In genomic region chr12:94186461-94187237, GRCh38 we compare ENCODE assay signal across 9 cellular contexts. TPM values are rescaled to one million over a fixed set of nuclear protein-coding genes. Genes with fewer than 3 reads are reported as not detected.
DNase-seq lines count a peak whose midpoint lies in the region; ATAC-seq and TF ChIP-seq lines count a peak whose summit lies in the region.
"Had no signal": no experiment of that assay in that cellular context is flagged by ENCODE, and none has a peak within 500 bp of the region (broad histone marks: within the 10 kb centered on the region; RNA-seq: fewer than 3 reads in every experiment).

No MANE protein-coding gene starts in this region.

- dilution Hi-C loops in mammary epithelial cell (cut with HindIII; ENCODE audit: low sequenced_read_pairs), result no loop called here

- no peaks in the 10 kb centered on the region for H3K27me3 Mint-ChIP-seq in T-cell

- no peak for ATAC-seq in GM21717 (IDR thresholded peaks at IDR 0.05; ENCODE audit: unreplicated experiment)
- ATAC-seq in T-cell (replicated peaks in 1 of 4), result no peak
- ATAC-seq: foreskin keratinocyte had no signal

- H4K20me1 ChIP-seq in mammary epithelial cell (ENCODE audit: insufficient read depth, low read length), result no peaks in the 10 kb centered on the region

- peaks cover 3% of the 10 kb centered on the region for H3K4me1 ChIP-seq in mammary epithelial cell (ENCODE audit: insufficient read depth, low read length)
- H3K4me1 ChIP-seq: foreskin keratinocyte had no signal

- H3K4me2 ChIP-seq in mammary epithelial cell (ENCODE audit: insufficient read depth, low read depth, low read length), result peak overlapping the region; percentile 57

- CTCF ChIA-PET in mammary epithelial cell (lab: Charles Lee; ENCODE audit: low non-redundant PET) (no interaction called here), T-cell (lab: Charles Lee) (no interaction called here)

- intact Hi-C loops in mammary epithelial cell (cut with micrococcal nuclease), result no loop called here

- no peak overlapping the region for H3K4me3 Mint-ChIP-seq in T-cell

- peak overlapping the region; percentile 23 for H2AFZ ChIP-seq in mammary epithelial cell (ENCODE audit: low read depth, low read length)

- H3K79me2 ChIP-seq in mammary epithelial cell (ENCODE audit: insufficient read depth, low read length), result no peaks in the 10 kb centered on the region

- no peaks in the 10 kb centered on the region for H3K36me3 ChIP-seq in mammary epithelial cell (ENCODE audit: insufficient read depth, low read length)

- TF ChIP-seq CTCF in mammary epithelial cell (conservative IDR thresholded peaks at IDR 0.05 in 1 of 2, IDR thresholded peaks at IDR 0.05 in 1 of 2; ENCODE audit: extremely low read depth in 1 of 2, insufficient read depth in 1 of 2, low read depth in 1 of 2, low read length in 2 of 2), result no peak

- DNase-seq in NCI-H1105 (lab: John Stamatoyannopoulos, UW), result peak; percentile 85
- no peak for DNase-seq in mammary epithelial cell
- DNase-seq in islet precursor cell, result peak; percentile 89
- peak; percentile 84 for DNase-seq in superior temporal gyrus (ENCODE audit: extremely low spot score)
- DNase-seq in HuH-7.5 (ENCODE audit: low spot score), result no peak
- DNase-seq in T-cell, result no peak
- no peak for DNase-seq in D341Med (ENCODE audit: low spot score)
- DNase-seq: foreskin keratinocyte had no signal

- peaks cover 9% of the 10 kb centered on the region for H3K27me3 ChIP-seq in mammary epithelial cell (ENCODE audit: insufficient read depth, low read length)

- H3K9me3 ChIP-seq in mammary epithelial cell (replicated peaks; ENCODE audit: insufficient read depth, low read length), result no peaks in the 10 kb centered on the region

- in situ Hi-C loops in mammary epithelial cell (cut with MboI; ENCODE audit: low sequenced_read_pairs in 2 of 2), result no loop called here

- H3K9ac ChIP-seq in mammary epithelial cell (ENCODE audit: insufficient read depth, low read length), result no peak overlapping the region

- H3K36me3 Mint-ChIP-seq in T-cell, result peaks cover 24% of the 10 kb centered on the region

- no peak overlapping the region for H3K27ac ChIP-seq in mammary epithelial cell (ENCODE audit: insufficient read depth, low read depth, low read length)
- H3K27ac ChIP-seq: foreskin keratinocyte had no signal

- peaks cover 0 to 9% (median 0%) of the 10 kb centered on the region in 3 donors for H3K4me1 Mint-ChIP-seq in T-cell

- peak overlapping the region in 2 of 3 experiments; percentile 5 to 28 for H3K4me3 ChIP-seq in mammary epithelial cell (replicated peaks in 1 of 3; ENCODE audit: insufficient read depth in 1 of 3, low read depth in 2 of 3, low read length in 3 of 3)

- WGBS in mammary epithelial cell (ENCODE audit: low coverage, missing lambda C conversion rate), result 9% methylated on average over 36 of the region's 37 CpGs

- POLR2A ChIA-PET in T-cell (lab: Charles Lee), result no interaction called here

- H3K27ac Mint-ChIP-seq in T-cell, result no peak overlapping the region

- BruUV-seq in mammary epithelial cell (replicated peaks; lab: Mats Ljungman, UMichigan), result no TSS peak

- H3K9me3 Mint-ChIP-seq in T-cell, result no peaks in the 10 kb centered on the region

RNA-seq across cellular contexts. Expression of gene PLXNC1, which starts 38.3 kb away (rescaled TPM):
- total RNA-seq in mammary epithelial cell, result 1 to 10 TPM in 1 of 2 donors, under 1 TPM in 1; 0.61 to 3.2 TPM
- 0.48 TPM for polyA plus RNA-seq in mammary epithelial cell
- 1.1 TPM for polyA minus RNA-seq in mammary epithelial cell
- 10 to 100 TPM; 12.9 to 23.9 (median 19.2) TPM for total RNA-seq in T-cell

Comparison
In these comparisons a context has a peak if more than half of its experiments do, and no peak if none do; other contexts are left out.
1. DNase-seq: peak in NCI-H1105 (single experiment), islet precursor cell (single experiment) and superior temporal gyrus (single experiment); none in mammary epithelial cell (single experiment), HuH-7.5 (single experiment), T-cell (0 of 34) and D341Med (single experiment).